13 cellular contexts compared by ENCODE assay signal in genomic region chr18:9631814-9632496, GRCh38. TPM values are rescaled to one million over a fixed set of nuclear protein-coding genes. Genes with fewer than 3 reads are reported as not detected.
A peak's percentile ranks its signal among the peaks of the same experiment; 100 is the strongest.
DNase-seq lines count a peak whose midpoint lies in the region; ATAC-seq and TF ChIP-seq lines count a peak whose summit lies in the region.
"Had no signal": no experiment of that assay in that cellular context is flagged by ENCODE, and none has a peak within 500 bp of the region (broad histone marks: within the 10 kb centered on the region; RNA-seq: fewer than 3 reads in every experiment).

No MANE protein-coding gene starts in this region.

- H2BK5ac ChIP-seq in mesenchymal stem cell (ENCODE audit: low read depth, low read length, poor library complexity, severe bottlenecking) (no peak overlapping the region), neuronal stem cell (ENCODE audit: low read length) (no peak overlapping the region)

- H3K27ac ChIP-seq in mesenchymal stem cell (ENCODE audit: low read length, poor library complexity, severe bottlenecking): no peak overlapping the region
- no peak overlapping the region for H3K27ac ChIP-seq in neuronal stem cell (replicated peaks; ENCODE audit: low read length)
- H3K27ac ChIP-seq: spleen had no signal

- H2BK12ac ChIP-seq in mesenchymal stem cell (ENCODE audit: low read length in 2 of 2) (no peak overlapping the region), neuronal stem cell (ENCODE audit: low read length) (no peak overlapping the region)

- H3K27me3 ChIP-seq in mesenchymal stem cell (ENCODE audit: control insufficient read depth in 1 of 2, insufficient read depth in 1 of 2, low read length in 2 of 2): no peaks in the 10 kb centered on the region
- H3K27me3 ChIP-seq in neuronal stem cell (ENCODE audit: control insufficient read depth in 3 of 3, insufficient read depth in 3 of 3, low read depth in 1 of 3, low read length in 3 of 3): no peaks in the 10 kb centered on the region

- ATAC-seq in GM21360 (IDR thresholded peaks at IDR 0.05; ENCODE audit: unreplicated experiment) (no peak), HG03354 (IDR thresholded peaks at IDR 0.05; ENCODE audit: poor library complexity, severe bottlenecking, unreplicated experiment) (no peak)

- 29% methylated on average over 4 of the region's 5 CpGs for WGBS in mesenchymal stem cell
- no CpG with 5 or more reads among the region's 5 CpGs for WGBS in neuronal stem cell (ENCODE audit: extremely low coverage in 2 of 2, insufficient read length in 2 of 2, insufficient replicate concordance in 1 of 2), 2 donors

- H3K4ac ChIP-seq in mesenchymal stem cell (ENCODE audit: low read depth in 1 of 2, low read length in 2 of 2): no peak overlapping the region
- no peak overlapping the region for H3K4ac ChIP-seq in neuronal stem cell (ENCODE audit: low read length)

- H2BK120ac ChIP-seq in mesenchymal stem cell (ENCODE audit: low read depth, low read length) (no peak overlapping the region), neuronal stem cell (ENCODE audit: low read depth, low read length) (no peak overlapping the region)

- H3K18ac ChIP-seq in mesenchymal stem cell (ENCODE audit: low read depth in 1 of 2, low read length in 2 of 2) (peak overlapping the region in 1 of 2 experiments; percentile 49), neuronal stem cell (ENCODE audit: low read length) (no peak overlapping the region)

- no peak overlapping the region for H2AK5ac ChIP-seq in mesenchymal stem cell (ENCODE audit: low read length, severe bottlenecking)
- H2AK5ac ChIP-seq in neuronal stem cell (ENCODE audit: low read depth, low read length): no peak overlapping the region

- H3K36me3 ChIP-seq in mesenchymal stem cell (ENCODE audit: control insufficient read depth in 1 of 2, insufficient read depth in 2 of 2, low read depth in 1 of 2, low read length in 2 of 2) (no peaks in the 10 kb centered on the region), neuronal stem cell (replicated peaks in 1 of 2; ENCODE audit: control insufficient read depth in 2 of 2, insufficient read depth in 2 of 2, low read length in 2 of 2) (no peaks in the 10 kb centered on the region)
- H3K36me3 ChIP-seq: spleen had no signal

- H2AFZ ChIP-seq in mesenchymal stem cell (ENCODE audit: low read depth, low read length) (no peak overlapping the region), neuronal stem cell (ENCODE audit: low read length) (no peak overlapping the region)

- H2BK15ac ChIP-seq in mesenchymal stem cell (ENCODE audit: low read depth, poor library complexity, severe bottlenecking) (no peak overlapping the region), neuronal stem cell (ENCODE audit: low read length) (no peak overlapping the region)

- H4K91ac ChIP-seq in mesenchymal stem cell (ENCODE audit: low read length) (no peak overlapping the region), neuronal stem cell (ENCODE audit: low read depth, low read length, poor library complexity) (no peak overlapping the region)

- DNase-seq in AG10803 (ENCODE audit: low read depth) (peak; percentile 85), M059J (ENCODE audit: low read depth) (peak; percentile 93), dermis blood vessel endothelial cell (peak; percentile 78), mesenchymal stem cell (peak; percentile 94), neuronal stem cell (ENCODE audit: low spot score) (no peak)
- DNase-seq in activated naive CD4-positive, alpha-beta T cell treated with Interleukin-2 at 50 U/mL for 16 hours: no peak
- DNase-seq: activated T-cell treated with anti-CD3 and anti-CD28 coated beads, Interleukin-2, amount 50 U/mL, for 1 hour; cerebellar nuclear complex; NCI-H1694 treated with DMSO at 0.1 percent for 48 hours; spleen; stimulated activated CD8-positive, alpha-beta memory T cell treated with anti-CD3 and anti-CD28 coated beads, Interleukin-4, amount 100 ng/mL, for 48 hours had no signal

- H3K4me2 ChIP-seq in mesenchymal stem cell (ENCODE audit: low read length, poor library complexity, severe bottlenecking) (no peak overlapping the region), neuronal stem cell (ENCODE audit: insufficient read depth, low read length, poor library complexity, severe bottlenecking) (no peak overlapping the region)

- TF ChIP-seq CTCF in AG10803 (conservative IDR thresholded peaks at IDR 0.05; ENCODE audit: low read length): no peak

- peak overlapping the region; percentile 52 for H3K9ac ChIP-seq in mesenchymal stem cell (ENCODE audit: low read length)
- no peak overlapping the region for H3K9ac ChIP-seq in neuronal stem cell (ENCODE audit: low read depth, low read length, poor library complexity)

- peaks cover 5% of the 10 kb centered on the region for H3K4me1 ChIP-seq in mesenchymal stem cell (ENCODE audit: control insufficient read depth, insufficient read depth, low read depth, low read length)
- peaks cover 0 to 3% of the 10 kb centered on the region in 2 donors for H3K4me1 ChIP-seq in neuronal stem cell (ENCODE audit: control insufficient read depth in 2 of 2, insufficient read depth in 1 of 2, low read depth in 1 of 2, low read length in 2 of 2)
- H3K4me1 ChIP-seq: spleen had no signal

- H3K9me3 ChIP-seq in mesenchymal stem cell (ENCODE audit: control insufficient read depth, low read length) (peaks cover 9% of the 10 kb centered on the region), neuronal stem cell (replicated peaks in 1 of 2; ENCODE audit: control insufficient read depth in 2 of 2, insufficient read depth in 1 of 2, low read depth in 1 of 2, low read length in 2 of 2) (peaks cover 0 to 7% of the 10 kb centered on the region in 2 donors)

- H3K23ac ChIP-seq in mesenchymal stem cell (ENCODE audit: low read length in 2 of 2) (no peak overlapping the region), neuronal stem cell (ENCODE audit: low read depth, low read length, poor library complexity) (no peak overlapping the region)

- H4K8ac ChIP-seq in mesenchymal stem cell (ENCODE audit: low read length): peak overlapping the region; percentile 60
- no peak overlapping the region for H4K8ac ChIP-seq in neuronal stem cell (ENCODE audit: low read depth, low read length)

- H3K14ac ChIP-seq in mesenchymal stem cell (ENCODE audit: low read length in 2 of 2): no peak overlapping the region
- no peak overlapping the region for H3K14ac ChIP-seq in neuronal stem cell (ENCODE audit: low read length)

- no peaks in the 10 kb centered on the region for H3K79me1 ChIP-seq in mesenchymal stem cell (replicated peaks; ENCODE audit: low read length, poor library complexity, severe bottlenecking)
- H3K79me1 ChIP-seq in neuronal stem cell (ENCODE audit: low read depth, low read length): no peaks in the 10 kb centered on the region

- no peak overlapping the region for H3K4me3 ChIP-seq in AG10803 (ENCODE audit: low read length)
- no peak overlapping the region for H3K4me3 ChIP-seq in mesenchymal stem cell (ENCODE audit: insufficient read depth in 1 of 2, low read depth in 1 of 2, low read length in 2 of 2)
- H3K4me3 ChIP-seq in neuronal stem cell (ENCODE audit: low read length in 2 of 2): no peak overlapping the region
- H3K4me3 ChIP-seq: spleen had no signal

RNA-seq across cellular contexts. Expression of gene PPP4R1, which starts 17.6 kb away (rescaled TPM):
- total RNA-seq in M059J (2014; rRNA removed; shearing (Covaris generic)): 82.5 and 86.4 TPM in 2 replicates
- 180 and 193 TPM in 2 replicates for total RNA-seq in dermis blood vessel endothelial cell
- 61.2 TPM for polyA plus RNA-seq in mesenchymal stem cell (2013, experiment 1 of 2)
- polyA plus RNA-seq in mesenchymal stem cell (2013, experiment 2 of 2): 58.8 TPM
- 50.0 TPM for polyA plus RNA-seq in neuronal stem cell (2013, experiment 1 of 2)
- 50.8 TPM for polyA plus RNA-seq in neuronal stem cell (2013, experiment 2 of 2)

Comparison
In these comparisons a context has a peak if more than half of its experiments do, and no peak if none do; other contexts are left out.
1. DNase-seq: peak in AG10803 (single experiment), M059J (single experiment), dermis blood vessel endothelial cell (single experiment) and mesenchymal stem cell (single experiment); none in activated naive CD4-positive, alpha-beta T cell treated with Interleukin-2 at 50 U/mL for 16 hours (single experiment) and neuronal stem cell (single experiment).